13 cellular contexts compared by ENCODE assay signal in genomic region chr7:106779877-106780276, GRCh38.
DNase-seq lines count a peak whose midpoint lies in the region; ATAC-seq and TF ChIP-seq lines count a peak whose summit lies in the region.
"Had no signal": no experiment of that assay in that cellular context is flagged by ENCODE, and none has a peak within 500 bp of the region (broad histone marks: within the 10 kb centered on the region; RNA-seq: fewer than 3 reads in every experiment).

No MANE protein-coding gene starts in this region.

- H3K4me2 ChIP-seq in MM.1S (ENCODE audit: low read depth, low read length) = no peak overlapping the region
- H3K4me2 ChIP-seq: BLaER1 had no signal

- H3K4me1 ChIP-seq in MM.1S (ENCODE audit: low read length) = no peaks in the 10 kb centered on the region
- H3K4me1 ChIP-seq: BLaER1 had no signal

- peak; percentile 73 to 74 for ATAC-seq in stimulated activated naive B cell treated with anti-CD40 and anti-IgM and Interleukin-4, amounts not matched to agents 10 μg/mL and 1 μg/mL and 100 μg/mL, for 72 hours (replicated peaks)
- no peak for ATAC-seq in GM18867 (IDR thresholded peaks at IDR 0.05; ENCODE audit: unreplicated experiment)

- H3K79me2 ChIP-seq in MM.1S (ENCODE audit: low read length) = no peaks in the 10 kb centered on the region

- POLR2A ChIA-PET in activated CD4-positive, alpha-beta memory T cell treated with anti-CD3 and anti-CD28 coated beads for 36 hours (lab: Charles Lee) = no interaction called here
- POLR2A ChIA-PET in activated CD4-positive, alpha-beta memory T cell treated with anti-CD3 and anti-CD28 coated beads, Interleukin-2, amount 10 ng/mL, durations not matched to agents 7 days and 5 days (lab: Charles Lee) = no interaction called here

- CTCF ChIA-PET in activated CD4-positive, alpha-beta memory T cell treated with anti-CD3 and anti-CD28 coated beads for 36 hours (lab: Charles Lee) = interaction anchor here (1.1 to 2.2 kb wide), 4 partner anchors 13 to 238 kb away, joined by 4 to 8 read pairs (median 6); partner anchors contain the start of gene CCDC71L
- CTCF ChIA-PET in activated CD4-positive, alpha-beta memory T cell treated with anti-CD3 and anti-CD28 coated beads, Interleukin-2, amount 10 ng/mL, durations not matched to agents 7 days and 5 days (lab: Charles Lee) = interaction anchor here (1.4 kb wide), 1 partner anchor 119 kb away, joined by 5 read pairs; the partner anchor contains the start of gene CCDC71L

- H3F3A ChIP-seq in MM.1S (ENCODE audit: insufficient read depth, low read length) = no peaks in the 10 kb centered on the region

- H3K4me3 ChIP-seq in MM.1S (ENCODE audit: low read length) = no peak overlapping the region
- H3K4me3 ChIP-seq: BLaER1 had no signal

- H3K27ac Mint-ChIP-seq in activated CD4-positive, alpha-beta memory T cell treated with anti-CD3 and anti-CD28 coated beads for 36 hours = no peak overlapping the region
- H3K27ac Mint-ChIP-seq in activated CD4-positive, alpha-beta memory T cell treated with anti-CD3 and anti-CD28 coated beads, Interleukin-2, amount 10 ng/mL, durations not matched to agents 7 days and 5 days = no peak overlapping the region
- no peak overlapping the region for H3K27ac Mint-ChIP-seq in endothelial cell (ENCODE audit: unreplicated experiment)
- no peak overlapping the region for H3K27ac Mint-ChIP-seq in stimulated activated naive B cell treated with anti-CD40 and anti-IgM and Interleukin-4, amounts not matched to agents 10 μg/mL and 1 μg/mL and 100 μg/mL, for 72 hours
- H3K27ac Mint-ChIP-seq: activated T-cell treated with anti-CD3 and anti-CD28 coated beads, Interleukin-2, amount 50 U/mL, for 24 hours had no signal

- intact Hi-C loops in activated CD4-positive, alpha-beta memory T cell treated with anti-CD3 and anti-CD28 coated beads for 36 hours (cut with micrococcal nuclease) = loop anchor here (10.0 kb wide), 1 partner anchor 215 kb away; no protein-coding TSS in a partner anchor

- H3K9ac ChIP-seq in MM.1S (ENCODE audit: low read length) = no peak overlapping the region
- H3K9ac ChIP-seq: BLaER1 had no signal

- no peaks in the 10 kb centered on the region for H3K27me3 Mint-ChIP-seq in activated CD4-positive, alpha-beta memory T cell treated with anti-CD3 and anti-CD28 coated beads for 36 hours
- H3K27me3 Mint-ChIP-seq in activated CD4-positive, alpha-beta memory T cell treated with anti-CD3 and anti-CD28 coated beads, Interleukin-2, amount 10 ng/mL, durations not matched to agents 7 days and 5 days = peaks cover 2% of the 10 kb centered on the region
- peaks cover 8% of the 10 kb centered on the region for H3K27me3 Mint-ChIP-seq in endothelial cell (ENCODE audit: unreplicated experiment)
- no peaks in the 10 kb centered on the region for H3K27me3 Mint-ChIP-seq in stimulated activated naive B cell treated with anti-CD40 and anti-IgM and Interleukin-4, amounts not matched to agents 10 μg/mL and 1 μg/mL and 100 μg/mL, for 72 hours
- H3K27me3 Mint-ChIP-seq: activated T-cell treated with anti-CD3 and anti-CD28 coated beads, Interleukin-2, amount 50 U/mL, for 24 hours had no signal

- no peak overlapping the region for H2AFZ ChIP-seq in MM.1S (ENCODE audit: low read length)

- no peaks in the 10 kb centered on the region for H4K20me1 ChIP-seq in MM.1S (ENCODE audit: insufficient read depth, low read length)
- H4K20me1 ChIP-seq: BLaER1 had no signal

- H3K9me3 Mint-ChIP-seq in activated CD4-positive, alpha-beta memory T cell treated with anti-CD3 and anti-CD28 coated beads for 36 hours = peaks cover 6% of the 10 kb centered on the region
- peaks cover 5% of the 10 kb centered on the region for H3K9me3 Mint-ChIP-seq in activated CD4-positive, alpha-beta memory T cell treated with anti-CD3 and anti-CD28 coated beads, Interleukin-2, amount 10 ng/mL, durations not matched to agents 7 days and 5 days
- no peaks in the 10 kb centered on the region for H3K9me3 Mint-ChIP-seq in endothelial cell (ENCODE audit: unreplicated experiment)
- H3K9me3 Mint-ChIP-seq in stimulated activated naive B cell treated with anti-CD40 and anti-IgM and Interleukin-4, amounts not matched to agents 10 μg/mL and 1 μg/mL and 100 μg/mL, for 72 hours = peaks cover 9 to 10% of the 10 kb centered on the region in 2 donors

- H3K36me3 ChIP-seq in MM.1S (replicated peaks; ENCODE audit: insufficient read depth, low read length) = no peaks in the 10 kb centered on the region
- H3K36me3 ChIP-seq: BLaER1 had no signal

- no peak overlapping the region for H3K4me3 Mint-ChIP-seq in activated CD4-positive, alpha-beta memory T cell treated with anti-CD3 and anti-CD28 coated beads for 36 hours
- H3K4me3 Mint-ChIP-seq in activated CD4-positive, alpha-beta memory T cell treated with anti-CD3 and anti-CD28 coated beads, Interleukin-2, amount 10 ng/mL, durations not matched to agents 7 days and 5 days = no peak overlapping the region
- H3K4me3 Mint-ChIP-seq in endothelial cell (ENCODE audit: unreplicated experiment) = no peak overlapping the region
- no peak overlapping the region for H3K4me3 Mint-ChIP-seq in stimulated activated naive B cell treated with anti-CD40 and anti-IgM and Interleukin-4, amounts not matched to agents 10 μg/mL and 1 μg/mL and 100 μg/mL, for 72 hours
- H3K4me3 Mint-ChIP-seq: activated T-cell treated with anti-CD3 and anti-CD28 coated beads, Interleukin-2, amount 50 U/mL, for 24 hours had no signal

- no peaks in the 10 kb centered on the region for H3K9me3 ChIP-seq in MM.1S (replicated peaks; ENCODE audit: insufficient read depth, low read length)
- H3K9me3 ChIP-seq: BLaER1 had no signal

- TF ChIP-seq CTCF in MM.1S (IDR thresholded peaks at IDR 0.05; ENCODE audit: low read length) (peak; percentile 41), endothelial cell (IDR thresholded peaks at IDR 0.05; ENCODE audit: unreplicated experiment) (no peak)

- H3K27me3 ChIP-seq in MM.1S (replicated peaks; ENCODE audit: insufficient read depth, low read length) = no peaks in the 10 kb centered on the region
- H3K27me3 ChIP-seq: BLaER1 had no signal

- no peaks in the 10 kb centered on the region for H3K9me2 ChIP-seq in MM.1S (replicated peaks; ENCODE audit: insufficient read depth, low read length)

- peak; percentile 34 for DNase-seq in activated CD4-positive, alpha-beta memory T cell treated with anti-CD3 and anti-CD28 coated beads for 36 hours
- no peak for DNase-seq in activated CD4-positive, alpha-beta memory T cell treated with anti-CD3 and anti-CD28 coated beads, Interleukin-2, amount 10 ng/mL, durations not matched to agents 7 days and 5 days
- DNase-seq in MM.1S (peak; percentile 29), endothelial cell (ENCODE audit: low spot score) (peak; percentile 9), hepatic stellate cell (ENCODE audit: low spot score) (no peak)
- DNase-seq in stimulated activated naive B cell treated with anti-CD40 and anti-IgM and Interleukin-4, amounts not matched to agents 10 μg/mL and 1 μg/mL and 100 μg/mL, for 72 hours = no peak
- DNase-seq in stimulated activated CD4-positive, alpha-beta T cell treated with anti-CD3 and anti-CD28 coated beads, Interleukin-12 subunit alpha, Interleukin-12 subunit beta, amount 100 ng/mL, for 4 hours = no peak
- DNase-seq: activated T-cell treated with anti-CD3 and anti-CD28 coated beads, Interleukin-2, amount 50 U/mL, for 24 hours; mesenchymal stem cell; stimulated activated CD4-positive, alpha-beta T cell treated with anti-CD3 and anti-CD28 coated beads, Interleukin-4, amount 100 ng/mL, for 1 hour had no signal

- peaks cover 12% of the 10 kb centered on the region for H3K4me1 Mint-ChIP-seq in activated CD4-positive, alpha-beta memory T cell treated with anti-CD3 and anti-CD28 coated beads for 36 hours (ENCODE audit: low read depth)
- peaks cover 5% of the 10 kb centered on the region for H3K4me1 Mint-ChIP-seq in activated CD4-positive, alpha-beta memory T cell treated with anti-CD3 and anti-CD28 coated beads, Interleukin-2, amount 10 ng/mL, durations not matched to agents 7 days and 5 days
- H3K4me1 Mint-ChIP-seq in endothelial cell (ENCODE audit: unreplicated experiment) = peaks cover 3% of the 10 kb centered on the region
- H3K4me1 Mint-ChIP-seq in stimulated activated naive B cell treated with anti-CD40 and anti-IgM and Interleukin-4, amounts not matched to agents 10 μg/mL and 1 μg/mL and 100 μg/mL, for 72 hours = peaks cover 17 to 47% of the 10 kb centered on the region in 2 donors

- no peaks in the 10 kb centered on the region for H3K36me3 Mint-ChIP-seq in activated CD4-positive, alpha-beta memory T cell treated with anti-CD3 and anti-CD28 coated beads for 36 hours
- no peaks in the 10 kb centered on the region for H3K36me3 Mint-ChIP-seq in activated CD4-positive, alpha-beta memory T cell treated with anti-CD3 and anti-CD28 coated beads, Interleukin-2, amount 10 ng/mL, durations not matched to agents 7 days and 5 days (ENCODE audit: low read depth)
- no peaks in the 10 kb centered on the region for H3K36me3 Mint-ChIP-seq in endothelial cell (ENCODE audit: low read depth, unreplicated experiment)
- H3K36me3 Mint-ChIP-seq in stimulated activated naive B cell treated with anti-CD40 and anti-IgM and Interleukin-4, amounts not matched to agents 10 μg/mL and 1 μg/mL and 100 μg/mL, for 72 hours = peaks cover 6 to 9% of the 10 kb centered on the region in 2 donors

- H3K27ac ChIP-seq in MM.1S (ENCODE audit: low read length) = no peak overlapping the region
- H3K27ac ChIP-seq: BLaER1, RWPE1 had no signal

Comparison
In these comparisons a context has a peak if more than half of its experiments do, and no peak if none do; other contexts are left out.
1. DNase-seq: peak in activated CD4-positive, alpha-beta memory T cell treated with anti-CD3 and anti-CD28 coated beads for 36 hours (single experiment), MM.1S (single experiment) and endothelial cell (single experiment); none in activated CD4-positive, alpha-beta memory T cell treated with anti-CD3 and anti-CD28 coated beads, Interleukin-2, amount 10 ng/mL, durations not matched to agents 7 days and 5 days (single experiment), stimulated activated naive B cell treated with anti-CD40 and anti-IgM and Interleukin-4, amounts not matched to agents 10 μg/mL and 1 μg/mL and 100 μg/mL, for 72 hours (single experiment), hepatic stellate cell (single experiment) and stimulated activated CD4-positive, alpha-beta T cell treated with anti-CD3 and anti-CD28 coated beads, Interleukin-12 subunit alpha, Interleukin-12 subunit beta, amount 100 ng/mL, for 4 hours (single experiment).